Comparison of ENCODE assay signal across 14 cellular contexts in the genomic region with DNA sequence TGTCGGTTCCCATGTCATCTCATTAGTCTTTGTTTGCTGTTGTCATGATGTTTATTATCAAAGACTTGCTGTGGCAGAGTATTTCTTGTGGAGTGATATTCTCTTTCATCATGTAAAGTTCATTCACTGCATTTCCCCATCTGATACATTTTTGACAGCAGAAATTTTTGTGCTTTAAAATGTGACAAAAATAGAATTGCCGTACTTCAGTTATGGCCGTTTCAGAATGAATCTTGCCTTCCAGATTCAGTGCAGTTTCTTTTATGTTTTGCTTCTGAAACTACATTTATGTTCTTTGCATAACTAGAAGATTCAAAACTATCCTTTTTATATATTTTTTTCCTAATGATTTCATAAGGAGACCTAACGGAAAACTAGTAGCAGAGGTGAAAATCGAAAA. TPM values are rescaled to one million over a fixed set of nuclear protein-coding genes. Genes with fewer than 3 reads are reported as not detected.
DNase-seq lines count a peak whose midpoint lies in the region; ATAC-seq, FAIRE-seq and TF ChIP-seq lines count a peak whose summit lies in the region.
"Had no signal": no experiment of that assay in that cellular context is flagged by ENCODE, and none has a peak within 500 bp of the region (broad histone marks: within the 10 kb centered on the region; RNA-seq: fewer than 3 reads in every experiment).

No MANE protein-coding gene starts in this region.

- H3K9ac ChIP-seq in endothelial cell of umbilical vein (replicated peaks; ENCODE audit: extremely low read depth, insufficient read depth, low read length) = no peak overlapping the region
- H3K9ac ChIP-seq: neural progenitor cell had no signal

- H3K4me1 ChIP-seq in endothelial cell of umbilical vein (ENCODE audit: control insufficient read depth, extremely low read depth, insufficient read depth, low read length) = peaks cover 9% of the 10 kb centered on the region
- H3K4me1 ChIP-seq: esophagus squamous epithelium, neural progenitor cell had no signal

- intact Hi-C loops in endothelial cell of umbilical vein (cut with micrococcal nuclease) = no loop called here
- intact Hi-C loops in posterior vena cava (cut with DNase I) = no loop called here
- intact Hi-C loops in left cardiac atrium (cut with DNase I) = no loop called here

- BruUV-seq in endothelial cell of umbilical vein (replicated peaks; lab: Mats Ljungman, UMichigan) = no TSS peak

- POLR2A ChIA-PET in endothelial cell of umbilical vein (lab: Charles Lee) = no interaction called here

- no peaks in the 10 kb centered on the region for H3K79me2 ChIP-seq in endothelial cell of umbilical vein (ENCODE audit: control insufficient read depth, insufficient read depth, low read length)

- no peak overlapping the region for H3K4me3 ChIP-seq in endothelial cell of umbilical vein (replicated peaks in 1 of 3; ENCODE audit: insufficient read depth in 1 of 3, low read depth in 1 of 3, low read length in 3 of 3)
- H3K4me3 ChIP-seq: esophagus squamous epithelium, neural progenitor cell had no signal

- ATAC-seq in GM18520 (IDR thresholded peaks at IDR 0.05; ENCODE audit: unreplicated experiment) (peak; percentile 8), GM21381 (IDR thresholded peaks at IDR 0.05; ENCODE audit: unreplicated experiment) (peak; percentile 27), HG03159 (IDR thresholded peaks at IDR 0.05; ENCODE audit: unreplicated experiment) (peak; percentile 29), left cardiac atrium (no peak)

- no peak for TF ChIP-seq CTCF in endothelial cell of umbilical vein (IDR thresholded peaks at IDR 0.05; ENCODE audit: extremely low read depth in 1 of 2, insufficient read depth in 1 of 2, low read depth in 1 of 2, low read length in 2 of 2)

- no peak for DNase-seq in endothelial cell of umbilical vein (ENCODE audit: low read depth, low spot score)
- no peak for DNase-seq in posterior vena cava (ENCODE audit: low spot score)
- DNase-seq in left cardiac atrium = no peak
- no peak for DNase-seq in NCI-H526 treated with DMSO at 0.1 percent for 48 hours (lab: John Stamatoyannopoulos, UW)
- DNase-seq: activated CD4-positive, CD25-positive, alpha-beta regulatory T cell; esophagus squamous epithelium; NCI-H1694 treated with DMSO at 0.1 percent for 48 hours had no signal

- H2AFZ ChIP-seq in endothelial cell of umbilical vein (ENCODE audit: low read depth, low read length) = no peak overlapping the region
- H2AFZ ChIP-seq: neural progenitor cell had no signal

- no peaks in the 10 kb centered on the region for H3K27me3 ChIP-seq in endothelial cell of umbilical vein (ENCODE audit: control insufficient read depth in 2 of 2, insufficient read depth in 2 of 2, low read length in 2 of 2)
- H3K27me3 ChIP-seq: esophagus squamous epithelium, neural progenitor cell had no signal

- dilution Hi-C loops in endothelial cell of umbilical vein (cut with MboI; ENCODE audit: extremely low pct_ligation_motif_present, low sequenced_read_pairs) = no loop called here

- no peaks in the 10 kb centered on the region for H3K9me3 ChIP-seq in endothelial cell of umbilical vein (replicated peaks; ENCODE audit: control insufficient read depth, insufficient read depth, low read length)
- H3K9me3 ChIP-seq: esophagus squamous epithelium had no signal

- H3K9me1 ChIP-seq in endothelial cell of umbilical vein (replicated peaks; ENCODE audit: control insufficient read depth, extremely low read depth, insufficient read depth, low read length) = no peaks in the 10 kb centered on the region

- H3K4me2 ChIP-seq in endothelial cell of umbilical vein (ENCODE audit: insufficient read depth, low read length) = peak overlapping the region; percentile 2
- H3K4me2 ChIP-seq: neural progenitor cell had no signal

- CTCF ChIA-PET in endothelial cell of umbilical vein (lab: Charles Lee) = no interaction called here

- FAIRE-seq in endothelial cell of umbilical vein (lab: Jason Lieb, UNC) = no peak
- FAIRE-seq: HTR-8/SVneo had no signal

- H3K36me3 ChIP-seq in endothelial cell of umbilical vein (ENCODE audit: control insufficient read depth in 2 of 2, extremely low read depth in 1 of 2, insufficient read depth in 2 of 2, low read length in 2 of 2) = peaks cover 4 to 5% of the 10 kb centered on the region in 2 experiments
- H3K36me3 ChIP-seq: neural progenitor cell had no signal

- TF ChIP-seq POLR2A in endothelial cell of umbilical vein (IDR thresholded peaks at IDR 0.05; ENCODE audit: low read depth, low read length) = no peak

- no peak overlapping the region for H3K27ac ChIP-seq in endothelial cell of umbilical vein (ENCODE audit: insufficient read depth, low read depth, low read length)
- H3K27ac ChIP-seq: esophagus squamous epithelium, neural progenitor cell had no signal

- no peaks in the 10 kb centered on the region for H4K20me1 ChIP-seq in endothelial cell of umbilical vein (replicated peaks; ENCODE audit: control insufficient read depth, extremely low read depth, insufficient read depth, low read length)

TF ChIP-seq in endothelial cell of umbilical vein, 7 proteins besides CTCF, POLR2A, EP300 and RAD21:
- TF ChIP-seq MYC (IDR thresholded peaks at IDR 0.05; ENCODE audit: low read depth, low read length) (no peak), GATA2 (IDR thresholded peaks at IDR 0.05; ENCODE audit: insufficient read depth, insufficient read length, low read depth, low read length) (no peak)

RNA-seq across cellular contexts. Expression of a gene that starts 10.0 kb away (rescaled TPM):
- 24.8 and 25.2 TPM in 2 replicates for total RNA-seq in endothelial cell of umbilical vein
- polyA plus RNA-seq in endothelial cell of umbilical vein = 14.3 and 18.5 TPM in 2 replicates
- polyA plus RNA-seq in endothelial cell of umbilical vein (2011; cell fraction: cytosol; rRNA removed) = 23.3 and 24.6 TPM in 2 replicates
- polyA plus RNA-seq in endothelial cell of umbilical vein (2011; cell fraction: nucleus; rRNA removed) = 34.2 and 41.7 TPM in 2 replicates
- 20.7 and 31.2 TPM in 2 replicates for polyA plus RNA-seq in endothelial cell of umbilical vein (2012)
- 21.4 and 23.5 TPM in 2 replicates for polyA minus RNA-seq in endothelial cell of umbilical vein
- 32.1 TPM for polyA minus RNA-seq in endothelial cell of umbilical vein (2011; cell fraction: cytosol; rRNA and poly(A)+ RNA removed)
- polyA minus RNA-seq in endothelial cell of umbilical vein (2011; cell fraction: nucleus; rRNA and poly(A)+ RNA removed) = 7.4 and 9.8 TPM in 2 replicates
- 1 to 10 TPM; 7.4 to 9.3 TPM for total RNA-seq in posterior vena cava
- total RNA-seq in left cardiac atrium = 1 to 10 TPM; 7.1 to 7.5 TPM

RNA-seq across cellular contexts. Expression of a gene that starts 44.0 kb away (rescaled TPM):
- total RNA-seq in endothelial cell of umbilical vein (not detected in 2 replicates), posterior vena cava (not detected), left cardiac atrium (not detected)
- not detected in 2 replicates for polyA plus RNA-seq in endothelial cell of umbilical vein
- not detected in 2 replicates for polyA plus RNA-seq in endothelial cell of umbilical vein (2011; cell fraction: cytosol; rRNA removed)
- polyA plus RNA-seq in endothelial cell of umbilical vein (2011; cell fraction: nucleus; rRNA removed) = 0.10 and 0.17 TPM in 2 replicates
- not detected in 2 replicates for polyA plus RNA-seq in endothelial cell of umbilical vein (2012)
- polyA minus RNA-seq in endothelial cell of umbilical vein = not detected in 2 replicates
- not detected for polyA minus RNA-seq in endothelial cell of umbilical vein (2011; cell fraction: cytosol; rRNA and poly(A)+ RNA removed)
- polyA minus RNA-seq in endothelial cell of umbilical vein (2011; cell fraction: nucleus; rRNA and poly(A)+ RNA removed) = not detected in 2 replicates
- total RNA-seq: esophagus squamous epithelium, RPMI7951, temporal lobe had no signal

Comparison
In these comparisons a context has a peak if more than half of its experiments do, and no peak if none do; other contexts are left out.
1. ATAC-seq: peak in GM18520 (single experiment), GM21381 (single experiment) and HG03159 (single experiment); none in left cardiac atrium (0 of 2).